ENCODE assay signal across 12 cellular contexts in the genomic region with DNA sequence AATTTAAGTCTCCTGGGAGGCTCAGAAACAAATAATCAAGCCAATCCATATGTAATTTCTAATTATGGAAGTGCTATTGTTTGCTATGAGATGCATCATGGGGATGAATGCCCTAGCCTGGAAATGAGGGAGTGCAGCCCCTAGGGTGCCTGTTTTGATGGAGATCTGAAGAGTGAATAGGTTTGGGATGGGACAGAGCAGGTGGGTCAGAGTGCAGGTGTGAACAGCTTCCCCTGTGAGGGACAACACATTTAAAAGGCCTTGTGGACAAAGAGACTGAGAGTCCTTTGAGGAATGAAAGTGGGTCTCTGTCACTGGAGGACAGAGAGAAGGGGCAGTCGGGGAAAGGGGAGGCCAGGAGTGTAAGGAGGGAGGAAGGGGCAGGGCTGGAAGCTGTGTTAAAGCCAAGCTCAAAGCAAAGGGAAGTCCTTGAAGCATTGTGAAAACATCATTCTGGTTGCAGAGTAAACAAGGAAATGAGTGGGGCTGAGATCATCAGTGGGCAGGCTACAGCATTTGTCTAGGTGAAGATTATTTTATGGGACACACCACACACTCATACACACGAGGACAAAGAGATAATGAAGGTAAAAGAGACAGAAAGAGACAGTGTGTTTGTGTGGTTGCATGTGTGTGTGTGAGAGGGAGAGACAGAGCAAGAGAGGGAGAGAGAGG.
DNase-seq lines count a peak whose midpoint lies in the region; ATAC-seq, FAIRE-seq and TF ChIP-seq lines count a peak whose summit lies in the region.
"Had no signal": no experiment of that assay in that cellular context is flagged by ENCODE, and none has a peak within 500 bp of the region (broad histone marks: within the 10 kb centered on the region; RNA-seq: fewer than 3 reads in every experiment).

No MANE protein-coding gene starts in this region.

- TF ChIP-seq POLR2A in HCT116 (IDR thresholded peaks at IDR 0.05; ENCODE audit: borderline replicate concordance, extremely low read depth, insufficient read depth, insufficient read length), result no peak
- TF ChIP-seq POLR2A in H1 (IDR thresholded peaks at IDR 0.05; ENCODE audit: control extremely low read depth in 1 of 2, low read depth in 2 of 2, low read length in 2 of 2), result no peak

- H3K23me2 ChIP-seq in H1 (ENCODE audit: low read depth, low read length), result no peaks in the 10 kb centered on the region; the same call in 1 of the 2 replicates

- H3K79me1 ChIP-seq in H1 (ENCODE audit: low read depth, low read length) (no peaks in the 10 kb centered on the region), trophoblast cell (ENCODE audit: low read length) (peaks cover 2% of the 10 kb centered on the region)

- no peak overlapping the region for H4K12ac ChIP-seq in trophoblast cell (ENCODE audit: low read depth, low read length)

- RAD21 ChIA-PET in HCT116 (lab: Charles Lee; ENCODE audit: low non-redundant PET in 1 of 2, low total read pairs in 2 of 2, uncharacterized antibody in 2 of 2, unreplicated experiment in 2 of 2), result no interaction called here

- H3K4me2 ChIP-seq in HCT116 (ENCODE audit: low read length) (no peak overlapping the region), H1 (ENCODE audit: insufficient read depth in 1 of 2, low read depth in 2 of 2, low read length in 2 of 2) (peak overlapping the region; percentile 6 to 9; a peak in 2 of 4 replicates), trophoblast cell (ENCODE audit: low read length) (no peak overlapping the region)

- ATAC-seq in HCT116 (no peak), GM18520 (IDR thresholded peaks at IDR 0.05; ENCODE audit: unreplicated experiment) (no peak), HG02763 (IDR thresholded peaks at IDR 0.05; ENCODE audit: unreplicated experiment) (no peak)
- ATAC-seq: T-helper 17 cell had no signal

- H2AFZ ChIP-seq in HCT116 (ENCODE audit: low read depth, low read length, poor library complexity, severe bottlenecking), result no peak overlapping the region
- no peak overlapping the region for H2AFZ ChIP-seq in H1 (ENCODE audit: low read length)
- H2AFZ ChIP-seq in trophoblast cell (ENCODE audit: insufficient read depth, low read length, poor library complexity), result no peak overlapping the region

- DNase-seq in HCT116 (ENCODE audit: low read depth, low spot score) (no peak), NCI-H345 treated with DMSO at 0.1 percent for 48 hours (lab: John Stamatoyannopoulos, UW; ENCODE audit: unreplicated experiment) (peak; percentile 91), H1 (ENCODE audit: low read depth in 1 of 2, low spot score in 2 of 2) (no peak), trophoblast cell (no peak), kidney (no peak), coronary artery (ENCODE audit: low spot score) (no peak)
- DNase-seq: activated naive CD4-positive, alpha-beta T cell treated with anti-CD3 and anti-CD28 coated beads for 36 hours; retina; stomach; T-helper 17 cell had no signal

- no peak overlapping the region for H3K14ac ChIP-seq in H1 (ENCODE audit: insufficient read length)
- no peak overlapping the region for H3K14ac ChIP-seq in trophoblast cell (ENCODE audit: low read length)

- H3K27ac ChIP-seq in HCT116 (ENCODE audit: low read depth, low read length) (no peak overlapping the region), H1 (ENCODE audit: low read depth, low read length) (0 out of 2 replicates have a peak overlapping the region, but pooled peaks have one; percentile 53), trophoblast cell (ENCODE audit: low read depth, low read length) (no peak overlapping the region), kidney (ENCODE audit: low read depth in 2 of 2, low read length in 2 of 2) (no peak overlapping the region), coronary artery (no peak overlapping the region)
- H3K27ac ChIP-seq: stomach had no signal

- 33% methylated on average over 2 of the region's 2 CpGs; no CpG with 5 or more reads in 1 of the 2 experiments for WGBS in H1 (ENCODE audit: extremely low coverage in 1 of 2, insufficient coverage in 1 of 2, insufficient read length in 1 of 2, insufficient replicate concordance in 2 of 2, low coverage in 1 of 2, low lambda C conversion rate in 2 of 2, missing lambda C conversion rate in 1 of 2), 2 experiments
- no CpG with 5 or more reads among the region's 2 CpGs for WGBS in trophoblast cell (ENCODE audit: extremely low coverage, insufficient coverage, insufficient read length)

- BruUV-seq in HCT116 (replicated peaks; lab: Mats Ljungman, UMichigan), result no TSS peak

- H3K36me3 ChIP-seq in HCT116 (ENCODE audit: control insufficient read depth in 1 of 2, insufficient read depth in 2 of 2, low read length in 2 of 2) (no peaks in the 10 kb centered on the region), H1 (ENCODE audit: control insufficient read depth in 2 of 4, insufficient read depth in 4 of 4, low read length in 3 of 4) (no peaks in the 10 kb centered on the region; a peak in 1 of 8 replicates), trophoblast cell (ENCODE audit: control insufficient read depth in 1 of 2, insufficient read depth in 2 of 2, low read length in 2 of 2) (no peaks in the 10 kb centered on the region), kidney (ENCODE audit: control insufficient read depth in 1 of 2, insufficient read depth in 2 of 2, low read length in 2 of 2) (no peaks in the 10 kb centered on the region)
- H3K36me3 ChIP-seq: stomach had no signal

- peak overlapping the region; percentile 11 for H2BK120ac ChIP-seq in H1 (replicated peaks; ENCODE audit: low read depth, low read length)
- peak overlapping the region; percentile 38 for H2BK120ac ChIP-seq in trophoblast cell (ENCODE audit: insufficient read depth, low read length, poor library complexity)

- CTCF ChIA-PET in HCT116 (lab: Charles Lee) (no interaction called here), H1 (lab: Charles Lee; ENCODE audit: partially characterized antibody) (interaction anchor here (0.7 kb wide), 1 partner anchor 215 kb away, joined by 3 read pairs; no protein-coding TSS in a partner anchor)

- H2BK12ac ChIP-seq in H1 (ENCODE audit: low read depth, low read length) (peak overlapping the region; percentile 10), trophoblast cell (ENCODE audit: low read length) (peak overlapping the region; percentile 1)

- H2BK15ac ChIP-seq in H1 (ENCODE audit: low read length), result no peak overlapping the region

- H4K8ac ChIP-seq in H1 (ENCODE audit: extremely low read depth, insufficient read depth, low read length) (no peak overlapping the region), trophoblast cell (ENCODE audit: low read depth, low read length) (no peak overlapping the region)

- H3K9ac ChIP-seq in HCT116 (ENCODE audit: low read length) (no peak overlapping the region), H1 (replicated peaks in 1 of 4; ENCODE audit: extremely low read depth in 1 of 4, low read depth in 3 of 4, low read length in 3 of 4) (no peak overlapping the region), trophoblast cell (ENCODE audit: low read length) (no peak overlapping the region), kidney (ENCODE audit: low read length in 2 of 2) (no peak overlapping the region)

- TF ChIP-seq CTCF in HCT116 (IDR thresholded peaks at IDR 0.05 in 2 of 3, conservative IDR thresholded peaks at IDR 0.05 in 1 of 3; ENCODE audit: borderline replicate concordance in 1 of 3, insufficient read depth in 1 of 3, low read depth in 2 of 3, low read length in 2 of 3) (no peak), H1 (IDR thresholded peaks at IDR 0.05; ENCODE audit: control extremely low read depth in 1 of 3, insufficient read depth in 1 of 3, low read depth in 1 of 3, low read length in 3 of 3) (no peak), kidney (IDR thresholded peaks at IDR 0.05; ENCODE audit: borderline replicate concordance, extremely low read depth, insufficient read depth) (no peak), coronary artery (IDR thresholded peaks at IDR 0.05) (no peak)

- H3K23ac ChIP-seq in H1 (ENCODE audit: insufficient read length), result no peak overlapping the region
- no peak overlapping the region for H3K23ac ChIP-seq in trophoblast cell (ENCODE audit: low read length)

- H4K91ac ChIP-seq in H1 (replicated peaks; ENCODE audit: insufficient read length, low read length), result peak overlapping the region; percentile 98
- no peak overlapping the region for H4K91ac ChIP-seq in trophoblast cell (ENCODE audit: low read depth, low read length)

- TF ChIP-seq EP300 in H1 (IDR thresholded peaks at IDR 0.05; ENCODE audit: borderline replicate concordance in 1 of 2, low read depth in 2 of 2, low read length in 2 of 2), result no peak

- peak overlapping the region; percentile 85 for H3K18ac ChIP-seq in H1 (ENCODE audit: extremely low read depth, low read length)
- H3K18ac ChIP-seq in trophoblast cell (ENCODE audit: low read length), result no peak overlapping the region

- no peaks in the 10 kb centered on the region for H3K27me3 ChIP-seq in HCT116 (ENCODE audit: insufficient read depth, low read length)
- no peaks in the 10 kb centered on the region; a peak in 1 of 7 replicates for H3K27me3 ChIP-seq in H1 (replicated peaks in 1 of 4; ENCODE audit: control insufficient read depth in 3 of 4, extremely low read depth in 1 of 4, insufficient read depth in 3 of 4, low read length in 3 of 4)
- no peaks in the 10 kb centered on the region for H3K27me3 ChIP-seq in trophoblast cell (ENCODE audit: insufficient read depth, low read length)
- H3K27me3 ChIP-seq: stomach had no signal

- H3K4ac ChIP-seq in H1 (replicated peaks; ENCODE audit: insufficient read length, low read depth, low read length) (peak overlapping the region; percentile 5), trophoblast cell (ENCODE audit: low read depth, low read length) (no peak overlapping the region)

- peak overlapping the region; percentile 98; the same call in 1 of the 2 replicates for H2BK20ac ChIP-seq in H1 (ENCODE audit: low read length)

- H3K56ac ChIP-seq in H1 (replicated peaks; ENCODE audit: insufficient read length, low read depth, low read length), result no peak overlapping the region

- TF ChIP-seq RAD21 in HCT116 (IDR thresholded peaks at IDR 0.05; ENCODE audit: low read depth) (no peak), H1 (IDR thresholded peaks at IDR 0.05 in 1 of 2, conservative IDR thresholded peaks at IDR 0.05 in 1 of 2; ENCODE audit: low read depth in 2 of 2, low read length in 2 of 2) (no peak)

- H4K20me1 ChIP-seq in HCT116 (ENCODE audit: insufficient read depth) (no peaks in the 10 kb centered on the region), H1 (replicated peaks in 1 of 2; ENCODE audit: control insufficient read depth in 1 of 2, insufficient read depth in 2 of 2, low read length in 2 of 2) (no peaks in the 10 kb centered on the region)

- peak overlapping the region; percentile 64; the same call in 1 of the 2 replicates for H2BK5ac ChIP-seq in H1 (ENCODE audit: low read depth, low read length)
- no peak overlapping the region for H2BK5ac ChIP-seq in trophoblast cell (ENCODE audit: low read depth, low read length, poor library complexity)

- H2AK5ac ChIP-seq in H1 (ENCODE audit: low read depth, low read length), result no peak overlapping the region
- no peak overlapping the region for H2AK5ac ChIP-seq in trophoblast cell (ENCODE audit: low read length)

- H4K5ac ChIP-seq in H1 (ENCODE audit: insufficient read length, low read depth, low read length), result peak overlapping the region; percentile 18

- H3K4me1 ChIP-seq in HCT116 (ENCODE audit: control insufficient read depth in 1 of 2, insufficient read depth in 2 of 2, low read length in 2 of 2) (peaks cover 0 to 6% of the 10 kb centered on the region in 2 experiments; a peak in 1 of 4 replicates), H1 (replicated peaks in 1 of 4; ENCODE audit: control insufficient read depth in 3 of 4, insufficient read depth in 4 of 4, low read length in 3 of 4) (peaks cover 3 to 23% (median 10%) of the 10 kb centered on the region in 4 experiments; a peak in 6 of 7 replicates), trophoblast cell (ENCODE audit: control insufficient read depth in 1 of 2, insufficient read depth in 2 of 2, low read length in 2 of 2) (peaks cover 0 to 3% of the 10 kb centered on the region in 2 experiments), kidney (ENCODE audit: control insufficient read depth in 1 of 2, insufficient read depth in 1 of 2, low read depth in 1 of 2, low read length in 2 of 2) (no peaks in the 10 kb centered on the region)
- H3K4me1 ChIP-seq: stomach had no signal

- intact Hi-C loops in HCT116 (cut with micrococcal nuclease), result no loop called here
- intact Hi-C loops in kidney (cut with DNase I), result no loop called here

- FAIRE-seq in H1 (lab: Jason Lieb, UNC), result peak; percentile 72
- no peak for FAIRE-seq in kidney (lab: Jason Lieb, UNC)

- H3K79me2 ChIP-seq in HCT116 (ENCODE audit: insufficient read depth, low read length) (no peaks in the 10 kb centered on the region), H1 (ENCODE audit: control insufficient read depth in 1 of 2, insufficient read depth in 2 of 2, low read length in 2 of 2) (no peaks in the 10 kb centered on the region), trophoblast cell (ENCODE audit: control insufficient read depth, insufficient read depth, low read length, poor library complexity) (no peaks in the 10 kb centered on the region)

- no peaks in the 10 kb centered on the region for H3K9me2 ChIP-seq in HCT116 (ENCODE audit: insufficient read depth)

- H3K4me3 ChIP-seq in HCT116 (replicated peaks in 1 of 2; ENCODE audit: low read depth in 1 of 2, low read length in 2 of 2), result no peak overlapping the region
- H3K4me3 ChIP-seq in H1 (ENCODE audit: extremely low read depth in 1 of 4, insufficient read depth in 2 of 4, low read depth in 3 of 4, low read length in 4 of 4), result no peak overlapping the region
- H3K4me3 ChIP-seq in trophoblast cell (ENCODE audit: low read depth, low read length), result no peak overlapping the region
- no peak overlapping the region for H3K4me3 ChIP-seq in kidney (ENCODE audit: low read length in 2 of 2)
- no peak overlapping the region for H3K4me3 ChIP-seq in coronary artery
- H3K4me3 ChIP-seq: stomach had no signal

- POLR2A ChIA-PET in HCT116 (lab: Charles Lee) (no interaction called here), H1 (lab: Charles Lee; ENCODE audit: partially characterized antibody) (interaction anchor here (1.1 kb wide), 1 partner anchor 9 kb away, joined by 3 read pairs; no protein-coding TSS in a partner anchor)

- H3K9me3 ChIP-seq in HCT116 (ENCODE audit: control insufficient read depth in 1 of 2, insufficient read depth in 1 of 2, low read depth in 1 of 2, low read length in 2 of 2), result no peaks in the 10 kb centered on the region
- H3K9me3 ChIP-seq in H1 (ENCODE audit: insufficient read depth in 2 of 2, low read depth in 1 of 2, low read length in 1 of 2), result peaks cover 7 to 9% of the 10 kb centered on the region in 2 experiments; a peak in 1 of 4 replicates
- H3K9me3 ChIP-seq in trophoblast cell (ENCODE audit: insufficient read depth, low read depth, low read length), result no peaks in the 10 kb centered on the region
- no peaks in the 10 kb centered on the region for H3K9me3 ChIP-seq in kidney (ENCODE audit: control insufficient read depth in 1 of 2, low read length in 2 of 2)

Comparison
In these comparisons a context has a peak if more than half of its experiments do, and no peak if none do; other contexts are left out.
1. H3K4me2 ChIP-seq: peak in H1 (2 of 2); none in HCT116 (single experiment) and trophoblast cell (single experiment).